ENCODE assay signal across 16 cellular contexts in genomic region chr5:82174919-82175219, GRCh38.
A peak's percentile ranks its signal among the peaks of the same experiment; 100 is the strongest.
DNase-seq lines count a peak whose midpoint lies in the region; ATAC-seq, FAIRE-seq and TF ChIP-seq lines count a peak whose summit lies in the region.
"Had no signal": no experiment of that assay in that cellular context is flagged by ENCODE, and none has a peak within 500 bp of the region (broad histone marks: within the 10 kb centered on the region; RNA-seq: fewer than 3 reads in every experiment).

No MANE protein-coding gene starts in this region.

- H3K4me2 ChIP-seq in astrocyte (ENCODE audit: low read length) = no peak overlapping the region

- H3K9ac ChIP-seq in astrocyte (ENCODE audit: low read length) = no peak overlapping the region

- no peaks in the 10 kb centered on the region for H3K27me3 ChIP-seq in astrocyte (ENCODE audit: insufficient read depth, low read length)
- H3K27me3 ChIP-seq: heart left ventricle, Peyer's patch, sigmoid colon, SJCRH30 had no signal

- peaks cover 11% of the 10 kb centered on the region for H3K4me1 Mint-ChIP-seq in HFFc6 (ENCODE audit: low read depth)
- peaks cover 4% of the 10 kb centered on the region for H3K4me1 Mint-ChIP-seq in astrocyte (ENCODE audit: low read depth, unreplicated experiment)
- H3K4me1 Mint-ChIP-seq in mesothelial cell of epicardium = peaks cover 8% of the 10 kb centered on the region

- H4K20me1 ChIP-seq in astrocyte (ENCODE audit: insufficient read depth, low read length) = no peaks in the 10 kb centered on the region

- H3K36me3 Mint-ChIP-seq in HFFc6 (ENCODE audit: low read depth) (no peaks in the 10 kb centered on the region), astrocyte (ENCODE audit: low read depth, unreplicated experiment) (no peaks in the 10 kb centered on the region), mesothelial cell of epicardium (peaks cover 5% of the 10 kb centered on the region)
- H3K36me3 Mint-ChIP-seq: activated naive CD4-positive, alpha-beta T cell treated with anti-CD3 and anti-CD28 coated beads, Interleukin-2, amount 10 ng/mL, durations not matched to agents 7 days and 5 days had no signal

- ATAC-seq in HG03520 (IDR thresholded peaks at IDR 0.05; ENCODE audit: unreplicated experiment) = no peak

- H3K79me2 ChIP-seq in astrocyte (ENCODE audit: insufficient read depth, low read length) = no peaks in the 10 kb centered on the region

- H3K27ac ChIP-seq in C4-2B = no peak overlapping the region
- H3K27ac ChIP-seq in astrocyte (ENCODE audit: low read depth, low read length) = no peak overlapping the region
- H3K27ac ChIP-seq: Peyer's patch, prostate gland, sigmoid colon, SJCRH30 had no signal

- H3K4me3 ChIP-seq in astrocyte (ENCODE audit: insufficient read depth, low read depth, low read length) (no peak overlapping the region), foreskin fibroblast (ENCODE audit: low read depth in 1 of 2, low read length in 2 of 2) (no peak overlapping the region)
- H3K4me3 ChIP-seq: heart left ventricle, Peyer's patch, prostate gland, sigmoid colon, SJCRH30 had no signal

- no peak overlapping the region for H3K4me3 Mint-ChIP-seq in HFFc6
- H3K4me3 Mint-ChIP-seq in astrocyte (ENCODE audit: unreplicated experiment) = no peak overlapping the region
- no peak overlapping the region for H3K4me3 Mint-ChIP-seq in mesothelial cell of epicardium
- H3K4me3 Mint-ChIP-seq: activated naive CD4-positive, alpha-beta T cell treated with anti-CD3 and anti-CD28 coated beads, Interleukin-2, amount 10 ng/mL, durations not matched to agents 7 days and 5 days had no signal

- no peak for FAIRE-seq in astrocyte (lab: Jason Lieb, UNC)

- H2AFZ ChIP-seq in astrocyte (ENCODE audit: low read depth, low read length) = no peak overlapping the region

- peak; percentile 74 for TF ChIP-seq CTCF in C4-2B (conservative IDR thresholded peaks at IDR 0.05)
- peak; percentile 42 for TF ChIP-seq CTCF in HFFc6 (IDR thresholded peaks at IDR 0.05)
- TF ChIP-seq CTCF in astrocyte (IDR thresholded peaks at IDR 0.05; ENCODE audit: insufficient read depth, low read depth, low read length) = no peak
- TF ChIP-seq CTCF in mesothelial cell of epicardium (IDR thresholded peaks at IDR 0.05; ENCODE audit: unreplicated experiment) = peak; percentile 10
- TF ChIP-seq CTCF in foreskin fibroblast (IDR thresholded peaks at IDR 0.05; ENCODE audit: low read depth, low read length) = no peak

- no peaks in the 10 kb centered on the region for H3K27me3 Mint-ChIP-seq in HFFc6 (ENCODE audit: insufficient read depth)
- no peaks in the 10 kb centered on the region for H3K27me3 Mint-ChIP-seq in astrocyte (ENCODE audit: low read depth, unreplicated experiment)
- no peaks in the 10 kb centered on the region for H3K27me3 Mint-ChIP-seq in mesothelial cell of epicardium (ENCODE audit: low read depth)
- H3K27me3 Mint-ChIP-seq: activated naive CD4-positive, alpha-beta T cell treated with anti-CD3 and anti-CD28 coated beads, Interleukin-2, amount 10 ng/mL, durations not matched to agents 7 days and 5 days had no signal

- H3K9me3 Mint-ChIP-seq in HFFc6 (no peaks in the 10 kb centered on the region), astrocyte (ENCODE audit: unreplicated experiment) (no peaks in the 10 kb centered on the region), mesothelial cell of epicardium (no peaks in the 10 kb centered on the region)
- H3K9me3 Mint-ChIP-seq: activated naive CD4-positive, alpha-beta T cell treated with anti-CD3 and anti-CD28 coated beads, Interleukin-2, amount 10 ng/mL, durations not matched to agents 7 days and 5 days had no signal

- DNase-seq in HFFc6 (no peak), astrocyte (ENCODE audit: low read depth) (no peak), mesothelial cell of epicardium (ENCODE audit: low spot score in 2 of 2, unreplicated experiment in 2 of 2) (no peak), ecto neural progenitor cell (ENCODE audit: low spot score) (no peak), NCI-H1436 (lab: John Stamatoyannopoulos, UW) (no peak), foreskin fibroblast (no peak)
- DNase-seq: NCI-H2171, sigmoid colon had no signal

- no peaks in the 10 kb centered on the region for H3K36me3 ChIP-seq in astrocyte (ENCODE audit: insufficient read depth, low read length)
- H3K36me3 ChIP-seq: prostate gland, sigmoid colon, SJCRH30 had no signal

- H3K9me3 ChIP-seq in astrocyte (ENCODE audit: insufficient read depth, low read depth, low read length) = no peaks in the 10 kb centered on the region
- H3K9me3 ChIP-seq: Caco-2, heart left ventricle, Peyer's patch, prostate gland, sigmoid colon, SJCRH30 had no signal

- H3K27ac Mint-ChIP-seq in HFFc6 = peak overlapping the region; percentile 70
- peak overlapping the region; percentile 87 for H3K27ac Mint-ChIP-seq in astrocyte (ENCODE audit: unreplicated experiment)
- H3K27ac Mint-ChIP-seq in mesothelial cell of epicardium = no peak overlapping the region
- H3K27ac Mint-ChIP-seq: activated naive CD4-positive, alpha-beta T cell treated with anti-CD3 and anti-CD28 coated beads, Interleukin-2, amount 10 ng/mL, durations not matched to agents 7 days and 5 days had no signal

- no peaks in the 10 kb centered on the region for H3K4me1 ChIP-seq in astrocyte (ENCODE audit: insufficient read depth, low read length)
- H3K4me1 ChIP-seq: Caco-2, prostate gland, sigmoid colon, SJCRH30 had no signal

Comparison
In these comparisons a context has a peak if more than half of its experiments do, and no peak if none do; other contexts are left out.
1. CTCF ChIP-seq: peak in C4-2B (single experiment), HFFc6 (single experiment) and mesothelial cell of epicardium (single experiment); none in astrocyte (single experiment) and foreskin fibroblast (single experiment).